Comparison of ENCODE assay signal across 8 cellular contexts in the genomic region with DNA sequence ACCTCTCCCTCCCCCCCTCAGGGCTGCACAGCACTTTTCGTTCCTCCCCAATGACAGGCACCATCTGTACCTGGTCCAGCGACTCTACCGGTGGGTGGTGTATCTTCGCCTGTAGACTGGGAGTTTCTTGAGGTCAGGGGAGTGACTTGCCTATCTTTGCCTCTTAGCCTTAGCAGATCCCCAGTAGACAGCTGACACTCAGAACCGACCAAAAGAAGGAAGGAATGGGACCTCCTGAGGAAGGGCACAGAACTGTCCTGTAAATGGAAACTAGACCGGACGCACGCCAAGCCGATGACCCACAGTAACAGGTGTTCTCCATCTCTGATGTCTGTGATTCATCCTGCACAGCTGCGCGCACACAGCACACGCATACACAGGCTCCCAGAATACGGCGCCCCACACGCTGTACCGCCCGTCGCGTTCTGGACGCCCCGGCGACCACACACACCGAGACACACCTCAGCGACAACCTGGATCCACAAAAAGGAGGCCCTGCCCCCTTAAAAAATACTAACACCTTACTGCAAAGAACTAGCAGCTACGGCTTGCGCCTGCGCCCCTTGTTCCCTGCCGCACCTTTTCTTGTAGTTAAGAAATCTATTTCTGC. TPM values are rescaled to one million over a fixed set of nuclear protein-coding genes. Genes with fewer than 3 reads are reported as not detected.
DNase-seq lines count a peak whose midpoint lies in the region; ATAC-seq and TF ChIP-seq lines count a peak whose summit lies in the region.

No MANE protein-coding gene starts in this region.

- peak overlapping the region; percentile 88 for H3K4me2 ChIP-seq in OCI-LY3 (ENCODE audit: low read length)

- POLR2A ChIA-PET in BJ (lab: Charles Lee), result no interaction called here

- H3K4me3 Mint-ChIP-seq in progenitor cell of endocrine pancreas (ENCODE audit: low read depth), result peak overlapping the region; percentile 92

- CTCF ChIA-PET in BJ (lab: Yijun Ruan, JAX), result interaction anchor here (0.6 to 1.6 kb wide), 3 partner anchors 18 to 72 kb away, joined by 3 to 6 read pairs (median 3); no protein-coding TSS in a partner anchor

- peak overlapping the region; percentile 78 for H2AFZ ChIP-seq in OCI-LY3 (ENCODE audit: low read depth, low read length)

- no peak for DNase-seq in BJ (ENCODE audit: low read depth)
- DNase-seq in activated naive CD4-positive, alpha-beta T cell treated with Interleukin-2 at 50 U/mL for 16 hours, result peak; percentile 54
- DNase-seq in left cardiac atrium, result no peak
- DNase-seq in progenitor cell of endocrine pancreas (ENCODE audit: low spot score, unreplicated experiment), result no peak
- no peak for DNase-seq in NK-92 treated with Interleukin-12 subunit alpha and Interleukin-12 subunit beta, amount 100 ng/mL, for 24 hours (lab: John Stamatoyannopoulos, UW)

- intact Hi-C loops in left cardiac atrium (cut with DNase I), result no loop called here

- no peaks in the 10 kb centered on the region for H4K20me1 ChIP-seq in OCI-LY3 (ENCODE audit: insufficient read depth, low read length)

- no peaks in the 10 kb centered on the region for H3K36me3 ChIP-seq in BJ (ENCODE audit: control insufficient read depth, insufficient read depth, low read length)
- no peaks in the 10 kb centered on the region for H3K36me3 ChIP-seq in OCI-LY3 (replicated peaks; ENCODE audit: low read depth, low read length)

- peak overlapping the region; percentile 54 for H3K4me3 ChIP-seq in BJ (ENCODE audit: low read depth, low read length)
- peak overlapping the region; percentile 92 for H3K4me3 ChIP-seq in OCI-LY3 (ENCODE audit: low read length)

- H3K4me1 ChIP-seq in OCI-LY3 (ENCODE audit: low read length), result peaks cover 18% of the 10 kb centered on the region

- peaks cover 1% of the 10 kb centered on the region for H3K36me3 Mint-ChIP-seq in progenitor cell of endocrine pancreas (ENCODE audit: insufficient read depth)

- H3K79me2 ChIP-seq in OCI-LY3 (ENCODE audit: low read length), result no peaks in the 10 kb centered on the region

- H3K9me3 Mint-ChIP-seq in progenitor cell of endocrine pancreas (ENCODE audit: low read depth), result peaks cover 3% of the 10 kb centered on the region

- ATAC-seq in GM19043 (IDR thresholded peaks at IDR 0.05; ENCODE audit: low read depth, unreplicated experiment) (peak; percentile 71), HG03196 (IDR thresholded peaks at IDR 0.05; ENCODE audit: unreplicated experiment) (peak; percentile 57), left cardiac atrium (peak; percentile 58 to 87)

- no peak overlapping the region for H3K27ac ChIP-seq in OCI-LY3 (ENCODE audit: low read length)

- H3K27me3 Mint-ChIP-seq in progenitor cell of endocrine pancreas, result peaks cover 7% of the 10 kb centered on the region

- TF ChIP-seq CTCF in BJ (IDR thresholded peaks at IDR 0.05; ENCODE audit: insufficient read depth, low read depth, low read length) (no peak), OCI-LY3 (IDR thresholded peaks at IDR 0.05; ENCODE audit: low read depth, low read length) (no peak), progenitor cell of endocrine pancreas (IDR thresholded peaks at IDR 0.05; ENCODE audit: unreplicated experiment) (no peak)

- H3K4me1 Mint-ChIP-seq in progenitor cell of endocrine pancreas (ENCODE audit: low read depth), result peaks cover 17% of the 10 kb centered on the region

- no peaks in the 10 kb centered on the region for H3K9me3 ChIP-seq in OCI-LY3 (ENCODE audit: insufficient read depth, low read length)

- H3K9ac ChIP-seq in OCI-LY3 (ENCODE audit: low read length), result peak overlapping the region; percentile 58

- H3K27ac Mint-ChIP-seq in progenitor cell of endocrine pancreas, result peak overlapping the region; percentile 84

- H3K27me3 ChIP-seq in BJ (ENCODE audit: control insufficient read depth, insufficient read depth, low read length) (peaks cover 29% of the 10 kb centered on the region), OCI-LY3 (ENCODE audit: low read depth, low read length) (peaks cover 41% of the 10 kb centered on the region)

RNA-seq across cellular contexts. Expression of a gene that starts 0.7 kb away (rescaled TPM):
- polyA plus RNA-seq in BJ (2011; rRNA removed), result 0.25 and 0.32 TPM in 2 replicates
- 0.09 and 0.10 TPM in 2 replicates for polyA minus RNA-seq in BJ (2011; rRNA and poly(A)+ RNA removed)
- total RNA-seq in left cardiac atrium (1 to 10 TPM; 1.2 to 3.6 TPM), progenitor cell of endocrine pancreas (8.2 and 9.0 TPM in 2 replicates)

RNA-seq across cellular contexts. Expression of a gene that starts 40.6 kb away (rescaled TPM):
- 15.4 and 27.6 TPM in 2 replicates for polyA plus RNA-seq in BJ (2011; rRNA removed)
- 14.3 and 15.4 TPM in 2 replicates for polyA minus RNA-seq in BJ (2011; rRNA and poly(A)+ RNA removed)
- total RNA-seq in left cardiac atrium, result 10 to 100 TPM; 16.7 to 20.6 TPM
- 47.1 and 52.2 TPM in 2 replicates for total RNA-seq in progenitor cell of endocrine pancreas
